Comparison of ENCODE assay signal across 18 cellular contexts in the genomic region with DNA sequence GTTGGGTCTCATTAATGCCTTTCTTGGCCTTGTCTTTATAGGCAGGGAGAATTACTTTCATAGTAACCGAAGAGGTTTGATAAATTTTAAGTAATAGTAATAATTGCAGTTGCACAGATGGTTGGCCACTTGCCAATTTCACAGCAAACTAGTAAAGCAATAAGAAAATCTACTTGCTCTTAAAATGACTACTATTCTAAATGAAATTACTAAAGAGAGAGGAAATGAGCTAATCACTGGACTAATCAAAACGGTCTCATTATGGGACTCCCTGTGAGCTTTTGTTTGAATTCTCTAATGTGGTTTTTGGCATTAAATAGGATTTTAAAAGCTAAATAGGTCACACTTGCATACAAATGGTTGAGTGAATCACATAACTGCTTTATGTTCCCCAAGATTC.
DNase-seq lines count a peak whose midpoint lies in the region; ATAC-seq and TF ChIP-seq lines count a peak whose summit lies in the region.
"Had no signal": no experiment of that assay in that cellular context is flagged by ENCODE, and none has a peak within 500 bp of the region (broad histone marks: within the 10 kb centered on the region; RNA-seq: fewer than 3 reads in every experiment).

No MANE protein-coding gene starts in this region.

- no peak overlapping the region for H3K27ac Mint-ChIP-seq in mesothelial cell of epicardium
- H3K27ac Mint-ChIP-seq: activated CD4-positive, alpha-beta T cell treated with anti-CD3 and anti-CD28 coated beads for 36 hours; activated T-helper 17 cell treated with anti-CD3 and anti-CD28 coated beads, Interleukin-2, amount 50 U/mL, for 72 hours; natural killer cell; type B pancreatic cell had no signal

- peak; percentile 2 for DNase-seq in NCI-H146 (lab: John Stamatoyannopoulos, UW)
- no peak for DNase-seq in NCI-H146 treated with DMSO at 0.1 percent for 48 hours (lab: John Stamatoyannopoulos, UW; ENCODE audit: unreplicated experiment)
- peak; percentile 94 for DNase-seq in NCI-H69 (lab: John Stamatoyannopoulos, UW)
- DNase-seq in choroid plexus epithelial cell (ENCODE audit: low read depth): peak; percentile 28
- DNase-seq in thoracic aorta (ENCODE audit: low spot score): no peak
- DNase-seq in mesothelial cell of epicardium (ENCODE audit: low spot score in 2 of 2, unreplicated experiment in 2 of 2): no peak
- DNase-seq in AG08395 (ENCODE audit: low spot score): no peak
- DNase-seq in kidney glomerular epithelial cell (lab: John Stamatoyannopoulos, UW): no peak
- DNase-seq: activated CD4-positive, alpha-beta T cell treated with anti-CD3 and anti-CD28 coated beads for 36 hours; adrenal gland; H7; natural killer cell; NCI-H187 treated with DMSO at 0.1 percent for 48 hours; pancreas; stimulated activated naive CD8-positive, alpha-beta T cell treated with anti-CD3 and anti-CD28 coated beads, Interleukin-15, Interleukin-2, amounts not matched to agents 100 U/mL and 50 U/mL, for 24 hours had no signal

- peaks cover 59 to 77% of the 10 kb centered on the region in 2 donors for H3K4me1 ChIP-seq in thoracic aorta (ENCODE audit: control insufficient read depth in 1 of 2, low read depth in 2 of 2)
- H3K4me1 ChIP-seq: pancreas had no signal

- TF ChIP-seq CTCF in choroid plexus epithelial cell (conservative IDR thresholded peaks at IDR 0.05; ENCODE audit: low read depth, low read length) (no peak), thoracic aorta (IDR thresholded peaks at IDR 0.05) (no peak), mesothelial cell of epicardium (IDR thresholded peaks at IDR 0.05; ENCODE audit: unreplicated experiment) (no peak)

- H3K4me1 Mint-ChIP-seq in mesothelial cell of epicardium: peaks cover 60% of the 10 kb centered on the region
- H3K4me1 Mint-ChIP-seq: activated CD4-positive, alpha-beta T cell treated with anti-CD3 and anti-CD28 coated beads for 36 hours; activated T-helper 17 cell treated with anti-CD3 and anti-CD28 coated beads, Interleukin-2, amount 50 U/mL, for 72 hours; natural killer cell had no signal

- H3K36me3 Mint-ChIP-seq in mesothelial cell of epicardium: no peaks in the 10 kb centered on the region
- H3K36me3 Mint-ChIP-seq: natural killer cell, type B pancreatic cell had no signal

- H3K27ac ChIP-seq in thoracic aorta: peak overlapping the region; percentile 88 to 96
- H3K27ac ChIP-seq: adrenal gland; BLaER1 treated with 17β-estradiol and CSF1 and Interleukin-3, amounts not matched to agents 10 nM and 100 nM; pancreas had no signal

- H3K9me3 Mint-ChIP-seq in mesothelial cell of epicardium: no peaks in the 10 kb centered on the region
- H3K9me3 Mint-ChIP-seq: activated T-helper 17 cell treated with anti-CD3 and anti-CD28 coated beads, Interleukin-2, amount 50 U/mL, for 72 hours; natural killer cell had no signal

- H3K9me3 ChIP-seq in thoracic aorta: no peaks in the 10 kb centered on the region
- H3K9me3 ChIP-seq: adrenal gland, pancreas had no signal

- H3K27me3 Mint-ChIP-seq in mesothelial cell of epicardium (ENCODE audit: low read depth): no peaks in the 10 kb centered on the region
- H3K27me3 Mint-ChIP-seq: activated CD4-positive, alpha-beta T cell treated with anti-CD3 and anti-CD28 coated beads for 36 hours; type B pancreatic cell had no signal

- no peaks in the 10 kb centered on the region for H3K36me3 ChIP-seq in thoracic aorta
- H3K36me3 ChIP-seq: adrenal gland; BLaER1 treated with 17β-estradiol and CSF1 and Interleukin-3, amounts not matched to agents 10 nM and 100 nM; pancreas had no signal

- no peaks in the 10 kb centered on the region for H3K27me3 ChIP-seq in thoracic aorta (replicated peaks; ENCODE audit: insufficient read depth)
- H3K27me3 ChIP-seq: adrenal gland; BLaER1 treated with 17β-estradiol and CSF1 and Interleukin-3, amounts not matched to agents 10 nM and 100 nM; pancreas had no signal

- H3K4me3 Mint-ChIP-seq in mesothelial cell of epicardium: no peak overlapping the region
- H3K4me3 Mint-ChIP-seq: activated CD4-positive, alpha-beta T cell treated with anti-CD3 and anti-CD28 coated beads for 36 hours; activated T-helper 17 cell treated with anti-CD3 and anti-CD28 coated beads, Interleukin-2, amount 50 U/mL, for 72 hours; natural killer cell; type B pancreatic cell had no signal

- no peak for ATAC-seq in thoracic aorta (ENCODE audit: insufficient number of reproducible peaks, low FRiP score, low read depth)
- ATAC-seq: activated CD4-positive, alpha-beta T cell treated with anti-CD3 and anti-CD28 coated beads for 36 hours; activated T-helper 17 cell treated with anti-CD3 and anti-CD28 coated beads, Interleukin-2, amount 50 U/mL, for 72 hours; natural killer cell; pancreas; stimulated activated naive CD8-positive, alpha-beta T cell treated with anti-CD3 and anti-CD28 coated beads, Interleukin-15, Interleukin-2, amounts not matched to agents 100 U/mL and 50 U/mL, for 24 hours had no signal

- H3K4me3 ChIP-seq in choroid plexus epithelial cell (ENCODE audit: low read depth, low read length): no peak overlapping the region
- H3K4me3 ChIP-seq in thoracic aorta: no peak overlapping the region
- H3K4me3 ChIP-seq: adrenal gland; BLaER1 treated with 17β-estradiol and CSF1 and Interleukin-3, amounts not matched to agents 10 nM and 100 nM; pancreas had no signal

Comparison
In these comparisons a context has a peak if more than half of its experiments do, and no peak if none do; other contexts are left out.
1. DNase-seq: peak in NCI-H146 (single experiment), NCI-H69 (single experiment) and choroid plexus epithelial cell (single experiment); none in NCI-H146 treated with DMSO at 0.1 percent for 48 hours (single experiment), thoracic aorta (single experiment), mesothelial cell of epicardium (0 of 2), AG08395 (single experiment) and kidney glomerular epithelial cell (single experiment).